ENCODE assay signal across 28 cellular contexts in genomic region chr7:138949421-138950088, GRCh38.
"Had no signal": no experiment of that assay in that cellular context is flagged by ENCODE, and none has a peak within 500 bp of the region (broad histone marks: within the 10 kb centered on the region; RNA-seq: fewer than 3 reads in every experiment).

No MANE protein-coding gene starts in this region.

- DNase-seq: colonic mucosa; cortex of kidney; effector CD8-positive, alpha-beta T cell; effector memory CD8-positive, alpha-beta T cell; endodermal cell; erythroblast; esophagus squamous epithelium; foreskin fibroblast; foreskin melanocyte; gastrocnemius medialis; glutamatergic neuron; head of caudate nucleus; hypothalamus; immature natural killer cell; islet precursor cell; kidney; left cardiac atrium; left lung; left ventricle myocardium superior; lower lobe of right lung; mesenchymal stem cell; mucosa of descending colon had no signal

- H3K27me3 ChIP-seq: colonic mucosa, esophagus squamous epithelium, gastrocnemius medialis, hepatocyte, left lung had no signal

- ATAC-seq: effector memory CD8-positive, alpha-beta T cell; esophagus mucosa; gastrocnemius medialis; left cardiac atrium; left lung; left ventricle myocardium superior; lower lobe of right lung; mucosa of descending colon had no signal

- H3K36me3 Mint-ChIP-seq: immature natural killer cell, mesothelial cell of epicardium had no signal

- H3K27ac Mint-ChIP-seq: dendritic cell treated with granulocyte-macrophage colony-stimulating factor and Interleukin-4, amounts not matched to agents 40 ng/mL and 50 ng/mL, for 4 days; effector memory CD8-positive, alpha-beta T cell; endodermal cell; immature natural killer cell; mesothelial cell of epicardium had no signal

- H3K4me1 Mint-ChIP-seq: immature natural killer cell, mesothelial cell of epicardium had no signal

- H3K36me3 ChIP-seq: colonic mucosa, esophagus squamous epithelium, gastrocnemius medialis, left lung, lower lobe of right lung had no signal

- H3K27ac ChIP-seq: colonic mucosa, epithelial cell of prostate, esophagus squamous epithelium, gastrocnemius medialis, hepatocyte, left lung, lower lobe of right lung had no signal

- H3K9me3 Mint-ChIP-seq: dendritic cell treated with granulocyte-macrophage colony-stimulating factor and Interleukin-4, amounts not matched to agents 40 ng/mL and 50 ng/mL, for 4 days; effector memory CD8-positive, alpha-beta T cell; endodermal cell; immature natural killer cell; mesothelial cell of epicardium had no signal

- H3K4me3 ChIP-seq: colonic mucosa, esophagus squamous epithelium, gastrocnemius medialis, hepatocyte, left lung, lower lobe of right lung, mucosa of descending colon had no signal

- FAIRE-seq: endometrium, kidney had no signal

- H3K9me3 ChIP-seq: colonic mucosa, esophagus squamous epithelium, gastrocnemius medialis, left lung, lower lobe of right lung, mucosa of descending colon had no signal

- H3K4me3 Mint-ChIP-seq: dendritic cell treated with granulocyte-macrophage colony-stimulating factor and Interleukin-4, amounts not matched to agents 40 ng/mL and 50 ng/mL, for 4 days; effector memory CD8-positive, alpha-beta T cell; endodermal cell; immature natural killer cell; mesothelial cell of epicardium had no signal

- H3K27me3 Mint-ChIP-seq: dendritic cell treated with granulocyte-macrophage colony-stimulating factor and Interleukin-4, amounts not matched to agents 40 ng/mL and 50 ng/mL, for 4 days had no signal

- H3K4me1 ChIP-seq: colonic mucosa, esophagus squamous epithelium, gastrocnemius medialis, left lung, lower lobe of right lung had no signal
